ENCODE assay signal across 18 cellular contexts in genomic region chr2:176709541-176709951, GRCh38.
DNase-seq lines count a peak whose midpoint lies in the region; ATAC-seq, FAIRE-seq and TF ChIP-seq lines count a peak whose summit lies in the region.
"Had no signal": no experiment of that assay in that cellular context is flagged by ENCODE, and none has a peak within 500 bp of the region (broad histone marks: within the 10 kb centered on the region; RNA-seq: fewer than 3 reads in every experiment).

No MANE protein-coding gene starts in this region.

- ATAC-seq in heart left ventricle (peak in 3 of 4 donors; percentile 68 to 79 (median 68)), GM18517 (IDR thresholded peaks at IDR 0.05; ENCODE audit: unreplicated experiment) (no peak)
- no peak for ATAC-seq in activated T-helper 17 cell treated with anti-CD3 and anti-CD28 coated beads, Interleukin-2, amount 50 U/mL, for 72 hours (replicated peaks)
- ATAC-seq: body of pancreas; naive thymus-derived CD8-positive, alpha-beta T cell had no signal

- no peaks in the 10 kb centered on the region for H3K27me3 Mint-ChIP-seq in astrocyte (ENCODE audit: low read depth, unreplicated experiment)
- H3K27me3 Mint-ChIP-seq in activated T-helper 17 cell treated with anti-CD3 and anti-CD28 coated beads, Interleukin-2, amount 50 U/mL, for 72 hours = peaks cover 16% of the 10 kb centered on the region

- 49 to 67% (median 54%) methylated on average over 13 of the region's 13 CpGs for WGBS in heart left ventricle, 4 donors

- H3K27ac ChIP-seq in astrocyte (ENCODE audit: low read depth, low read length) = no peak overlapping the region
- peak overlapping the region in 4 of 12 donors; percentile 25 to 68 (median 38) for H3K27ac ChIP-seq in heart left ventricle
- no peak overlapping the region for H3K27ac ChIP-seq in osteoblast (ENCODE audit: low read depth, low read length)
- H3K27ac ChIP-seq: body of pancreas had no signal

- no peak overlapping the region for H3K4me3 Mint-ChIP-seq in astrocyte (ENCODE audit: unreplicated experiment)
- no peak overlapping the region for H3K4me3 Mint-ChIP-seq in activated T-helper 17 cell treated with anti-CD3 and anti-CD28 coated beads, Interleukin-2, amount 50 U/mL, for 72 hours
- H3K4me3 Mint-ChIP-seq: activated naive CD4-positive, alpha-beta T cell treated with anti-CD3 and anti-CD28 coated beads, Interleukin-2, amount 10 ng/mL, durations not matched to agents 7 days and 5 days; naive thymus-derived CD8-positive, alpha-beta T cell had no signal

- no peak overlapping the region for H3K27ac Mint-ChIP-seq in astrocyte (ENCODE audit: unreplicated experiment)
- no peak overlapping the region for H3K27ac Mint-ChIP-seq in activated T-helper 17 cell treated with anti-CD3 and anti-CD28 coated beads, Interleukin-2, amount 50 U/mL, for 72 hours
- H3K27ac Mint-ChIP-seq: activated naive CD4-positive, alpha-beta T cell treated with anti-CD3 and anti-CD28 coated beads, Interleukin-2, amount 10 ng/mL, durations not matched to agents 7 days and 5 days had no signal

- TF ChIP-seq POLR2A in heart left ventricle (IDR thresholded peaks at IDR 0.05) = no peak

- no peaks in the 10 kb centered on the region for H3K79me2 ChIP-seq in astrocyte (ENCODE audit: insufficient read depth, low read length)
- H3K79me2 ChIP-seq in osteoblast (ENCODE audit: insufficient read depth, low read length) = no peaks in the 10 kb centered on the region

- H3K4me3 ChIP-seq in astrocyte (ENCODE audit: insufficient read depth, low read depth, low read length) (no peak overlapping the region), heart left ventricle (no peak overlapping the region), osteoblast (ENCODE audit: insufficient read depth, low read length) (no peak overlapping the region)
- H3K4me3 ChIP-seq: body of pancreas had no signal

- H3K4me2 ChIP-seq in astrocyte (ENCODE audit: low read length) (peak overlapping the region; percentile 22), osteoblast (ENCODE audit: insufficient read depth, low read length) (peak overlapping the region; percentile 32)

- H4K20me1 ChIP-seq in astrocyte (ENCODE audit: insufficient read depth, low read length) (no peaks in the 10 kb centered on the region), osteoblast (ENCODE audit: insufficient read depth, low read length) (no peaks in the 10 kb centered on the region)

- no peak overlapping the region for H2AFZ ChIP-seq in astrocyte (ENCODE audit: low read depth, low read length)
- H2AFZ ChIP-seq in osteoblast (ENCODE audit: low read length) = no peak overlapping the region

- no peaks in the 10 kb centered on the region for H3K4me1 Mint-ChIP-seq in astrocyte (ENCODE audit: low read depth, unreplicated experiment)
- no peaks in the 10 kb centered on the region for H3K4me1 Mint-ChIP-seq in activated T-helper 17 cell treated with anti-CD3 and anti-CD28 coated beads, Interleukin-2, amount 50 U/mL, for 72 hours
- H3K4me1 Mint-ChIP-seq: activated naive CD4-positive, alpha-beta T cell treated with anti-CD3 and anti-CD28 coated beads, Interleukin-2, amount 10 ng/mL, durations not matched to agents 7 days and 5 days; naive thymus-derived CD8-positive, alpha-beta T cell had no signal

- peak; percentile 27 for DNase-seq in AG20443 (ENCODE audit: low spot score)
- DNase-seq in astrocyte (ENCODE audit: low read depth) = no peak
- DNase-seq in heart left ventricle = peak in 4 of 5 donors; percentile 37 to 48 (median 42)
- DNase-seq in osteoblast (ENCODE audit: insufficient read length, low spot score, missing footprints) = peak; percentile 54
- no peak for DNase-seq in HTR-8/SVneo (ENCODE audit: insufficient read length, low spot score)
- DNase-seq in dedifferentiated amniotic fluid mesenchymal stem cell (ENCODE audit: extremely low spot score) = no peak
- DNase-seq: activated CD4-positive, alpha-beta T cell treated with anti-CD3 and anti-CD28 coated beads, Interleukin-2, amount 50 U/mL, for 1 hour; activated naive CD4-positive, alpha-beta T cell treated with anti-CD3 and anti-CD28 coated beads, Interleukin-2, amount 10 ng/mL, durations not matched to agents 7 days and 5 days; body of pancreas; Calu3; GF-D8; naive thymus-derived CD8-positive, alpha-beta T cell; NCI-H1930; retina; stimulated activated CD4-positive, alpha-beta T cell treated with anti-CD3 and anti-CD28 coated beads, Interleukin-2, amount 100 ng/mL, for 24 hours; substantia nigra had no signal

- H3K9me3 Mint-ChIP-seq in astrocyte (ENCODE audit: unreplicated experiment) = no peaks in the 10 kb centered on the region
- H3K9me3 Mint-ChIP-seq in activated T-helper 17 cell treated with anti-CD3 and anti-CD28 coated beads, Interleukin-2, amount 50 U/mL, for 72 hours = no peaks in the 10 kb centered on the region
- H3K9me3 Mint-ChIP-seq: activated naive CD4-positive, alpha-beta T cell treated with anti-CD3 and anti-CD28 coated beads, Interleukin-2, amount 10 ng/mL, durations not matched to agents 7 days and 5 days; naive thymus-derived CD8-positive, alpha-beta T cell had no signal

- H3K36me3 Mint-ChIP-seq in astrocyte (ENCODE audit: low read depth, unreplicated experiment) = no peaks in the 10 kb centered on the region
- no peaks in the 10 kb centered on the region for H3K36me3 Mint-ChIP-seq in activated T-helper 17 cell treated with anti-CD3 and anti-CD28 coated beads, Interleukin-2, amount 50 U/mL, for 72 hours (ENCODE audit: low read depth)
- H3K36me3 Mint-ChIP-seq: activated naive CD4-positive, alpha-beta T cell treated with anti-CD3 and anti-CD28 coated beads, Interleukin-2, amount 10 ng/mL, durations not matched to agents 7 days and 5 days; naive thymus-derived CD8-positive, alpha-beta T cell had no signal

- TF ChIP-seq CTCF in astrocyte (IDR thresholded peaks at IDR 0.05; ENCODE audit: insufficient read depth, low read depth, low read length) (no peak), heart left ventricle (IDR thresholded peaks at IDR 0.05) (no peak), osteoblast (IDR thresholded peaks at IDR 0.05; ENCODE audit: extremely low read depth, low read depth, low read length) (no peak)

- H3K9me3 ChIP-seq in astrocyte (ENCODE audit: insufficient read depth, low read depth, low read length) (no peaks in the 10 kb centered on the region), heart left ventricle (no peaks in the 10 kb centered on the region), osteoblast (ENCODE audit: low read depth, low read length) (no peaks in the 10 kb centered on the region)
- H3K9me3 ChIP-seq: body of pancreas had no signal

- intact Hi-C loops in heart left ventricle (cut with DNase I) = no loop called here

- H3K9ac ChIP-seq in astrocyte (ENCODE audit: low read length) = no peak overlapping the region

- no peaks in the 10 kb centered on the region for H3K4me1 ChIP-seq in astrocyte (ENCODE audit: insufficient read depth, low read length)
- H3K4me1 ChIP-seq in heart left ventricle = peaks cover 0 to 27% (median 4%) of the 10 kb centered on the region in 12 donors
- no peaks in the 10 kb centered on the region for H3K4me1 ChIP-seq in osteoblast (ENCODE audit: insufficient read depth, low read length)
- H3K4me1 ChIP-seq: body of pancreas had no signal

- H3K36me3 ChIP-seq in astrocyte (ENCODE audit: insufficient read depth, low read length) (no peaks in the 10 kb centered on the region), heart left ventricle (no peaks in the 10 kb centered on the region), osteoblast (ENCODE audit: insufficient read depth, low read length) (no peaks in the 10 kb centered on the region)

- H3K27me3 ChIP-seq in astrocyte (ENCODE audit: insufficient read depth, low read length) (peaks cover 3% of the 10 kb centered on the region), heart left ventricle (no peaks in the 10 kb centered on the region), osteoblast (ENCODE audit: insufficient read depth, low read length) (no peaks in the 10 kb centered on the region)
- H3K27me3 ChIP-seq: body of pancreas had no signal

- FAIRE-seq in astrocyte (lab: Jason Lieb, UNC) (no peak), HTR-8/SVneo (lab: Jason Lieb, UNC) (no peak)

Comparison
In these comparisons a context has a peak if more than half of its experiments do, and no peak if none do; other contexts are left out.
1. DNase-seq: peak in AG20443 (single experiment), heart left ventricle (4 of 5) and osteoblast (single experiment); none in astrocyte (single experiment), HTR-8/SVneo (single experiment) and dedifferentiated amniotic fluid mesenchymal stem cell (single experiment).
2. ATAC-seq: peak in heart left ventricle (3 of 4); none in GM18517 (single experiment) and activated T-helper 17 cell treated with anti-CD3 and anti-CD28 coated beads, Interleukin-2, amount 50 U/mL, for 72 hours (single experiment).